Comparison of ENCODE assay signal across 8 cellular contexts in the genomic region with DNA sequence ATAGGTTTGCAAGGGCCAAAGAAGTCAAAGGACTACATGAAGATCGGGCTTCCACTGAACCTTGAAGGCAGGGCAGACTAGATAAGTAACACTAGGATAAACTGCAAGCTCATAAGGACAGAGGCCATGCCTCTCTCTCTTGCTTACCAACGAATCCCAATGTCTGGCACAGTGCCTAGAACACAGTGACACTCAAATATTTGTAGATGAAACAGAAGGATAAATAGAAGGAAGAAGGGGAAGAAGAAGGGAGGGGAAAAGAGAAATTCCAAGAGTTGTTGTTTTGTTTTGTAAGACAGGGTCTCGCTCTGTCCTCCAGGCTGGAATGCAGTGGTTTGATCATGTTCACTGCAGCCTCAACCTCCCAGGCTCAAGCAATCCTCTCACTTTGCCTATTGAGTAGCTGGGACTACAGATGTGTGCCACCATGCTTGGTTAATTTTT. TPM values are rescaled to one million over a fixed set of nuclear protein-coding genes. Genes with fewer than 3 reads are reported as not detected.
DNase-seq lines count a peak whose midpoint lies in the region; ATAC-seq and TF ChIP-seq lines count a peak whose summit lies in the region.

No MANE protein-coding gene starts in this region.

- H3K4me3 ChIP-seq in A673 (ENCODE audit: low read depth, low read length, poor library complexity, severe bottlenecking) = no peak overlapping the region
- H3K4me3 ChIP-seq in HUES6 (ENCODE audit: low read depth, low read length) = no peak overlapping the region
- H3K4me3 ChIP-seq in cardiac fibroblast (replicated peaks in 1 of 2; ENCODE audit: low read depth in 2 of 2, low read length in 2 of 2) = no peak overlapping the region

- no peak overlapping the region for H3K9ac ChIP-seq in HUES6 (ENCODE audit: low read length)

- H3K9me3 ChIP-seq in A673 (ENCODE audit: low read depth, low read length, poor library complexity, severe bottlenecking) (no peaks in the 10 kb centered on the region), HUES6 (ENCODE audit: control insufficient read depth, insufficient read depth, low read depth, low read length) (no peaks in the 10 kb centered on the region)

- H3K4me1 ChIP-seq in A673 (ENCODE audit: insufficient read depth, low read length, poor library complexity, severe bottlenecking) (peaks cover 55% of the 10 kb centered on the region), HUES6 (ENCODE audit: control insufficient read depth, insufficient read depth, low read length) (peaks cover 25% of the 10 kb centered on the region)

- no peaks in the 10 kb centered on the region for H3K27me3 ChIP-seq in A673 (replicated peaks; ENCODE audit: insufficient read depth, low read depth, low read length, poor library complexity)
- H3K27me3 ChIP-seq in HUES6 (ENCODE audit: control insufficient read depth, insufficient read depth, low read length) = no peaks in the 10 kb centered on the region

- H3K27ac ChIP-seq in A673 (ENCODE audit: low read depth, low read length, poor library complexity, severe bottlenecking) = peak overlapping the region; percentile 20
- H3K27ac ChIP-seq in HUES6 (ENCODE audit: low read depth, low read length) = 0 out of 2 replicates have a peak overlapping the region, but pooled peaks have one; percentile 52

- H3K36me3 ChIP-seq in A673 (ENCODE audit: insufficient read depth, low read length, poor library complexity, severe bottlenecking) (no peaks in the 10 kb centered on the region), HUES6 (ENCODE audit: control insufficient read depth, insufficient read depth, low read length) (no peaks in the 10 kb centered on the region)

- TF ChIP-seq CTCF in A673 (conservative IDR thresholded peaks at IDR 0.05; ENCODE audit: low read depth, low read length) (no peak), cardiac fibroblast (IDR thresholded peaks at IDR 0.05; ENCODE audit: low read depth, low read length) (no peak)

- BruUV-seq in A673 (replicated peaks; lab: Mats Ljungman, UMichigan) = no TSS peak

- no peak for ATAC-seq in GM21576 (IDR thresholded peaks at IDR 0.05; ENCODE audit: unreplicated experiment)

- DNase-seq in A673 (ENCODE audit: low spot score) = peak; percentile 83
- DNase-seq in cardiac fibroblast (ENCODE audit: low read depth in 2 of 2) = peak; percentile 24 to 57
- peak; percentile 40 to 50 for DNase-seq in lung microvascular endothelial cell (ENCODE audit: low read depth in 2 of 2)
- DNase-seq in stimulated activated CD4-positive, alpha-beta T cell treated with anti-CD3 and anti-CD28 coated beads, Interleukin-4, amount 100 ng/mL, for 4 hours = no peak
- no peak for DNase-seq in NOMO-1 treated with dmso at 0.1 percent for 144 hours (lab: John Stamatoyannopoulos, UW; ENCODE audit: unreplicated experiment)
- no peak for DNase-seq in HEK293T (ENCODE audit: extremely low spot score)

- POLR2A ChIA-PET in A673 (lab: Charles Lee; ENCODE audit: low non-redundant PET) = no interaction called here
- POLR2A ChIA-PET in HEK293T (lab: Yijun Ruan, JAX) = no interaction called here

- CTCF ChIA-PET in A673 (lab: Charles Lee) (no interaction called here), HEK293T (lab: Yijun Ruan, JAX) (no interaction called here)

- intact Hi-C loops in A673 (cut with micrococcal nuclease; ENCODE audit: unreplicated experiment) = no loop called here

TF ChIP-seq in HEK293T, 16 proteins besides CTCF, POLR2A, EP300 and RAD21:
- TF ChIP-seq HDGF (IDR thresholded peaks at IDR 0.05; ENCODE audit: borderline replicate concordance) (no peak), FOXM1 (IDR thresholded peaks at IDR 0.05; ENCODE audit: borderline replicate concordance) (no peak), TARDBP (IDR thresholded peaks at IDR 0.05) (no peak), NFRKB (IDR thresholded peaks at IDR 0.05) (no peak), CTBP1 (IDR thresholded peaks at IDR 0.05; ENCODE audit: borderline replicate concordance) (no peak), SUZ12 (IDR thresholded peaks at IDR 0.05) (no peak), SP1 (IDR thresholded peaks at IDR 0.05) (no peak), ELF4 (IDR thresholded peaks at IDR 0.05) (no peak), FOXA1 (IDR thresholded peaks at IDR 0.05) (no peak), BHLHE40 (IDR thresholded peaks at IDR 0.05; ENCODE audit: borderline replicate concordance) (no peak), ARNT (IDR thresholded peaks at IDR 0.05) (no peak), ZNF384 (IDR thresholded peaks at IDR 0.05) (no peak; the same call in 1 of the 2 replicates), LEF1 (IDR thresholded peaks at IDR 0.05; ENCODE audit: borderline replicate concordance) (no peak), FOXK2 (IDR thresholded peaks at IDR 0.05) (no peak), L3MBTL2 (conservative IDR thresholded peaks at IDR 0.05) (no peak)
- TF ChIP-seq, protein P1, sequence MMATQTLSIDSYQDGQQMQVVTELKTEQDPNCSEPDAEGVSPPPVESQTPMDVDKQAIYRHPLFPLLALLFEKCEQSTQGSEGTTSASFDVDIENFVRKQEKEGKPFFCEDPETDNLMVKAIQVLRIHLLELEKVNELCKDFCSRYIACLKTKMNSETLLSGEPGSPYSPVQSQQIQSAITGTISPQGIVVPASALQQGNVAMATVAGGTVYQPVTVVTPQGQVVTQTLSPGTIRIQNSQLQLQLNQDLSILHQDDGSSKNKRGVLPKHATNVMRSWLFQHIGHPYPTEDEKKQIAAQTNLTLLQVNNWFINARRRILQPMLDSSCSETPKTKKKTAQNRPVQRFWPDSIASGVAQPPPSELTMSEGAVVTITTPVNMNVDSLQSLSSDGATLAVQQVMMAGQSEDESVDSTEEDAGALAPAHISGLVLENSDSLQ (IDR thresholded peaks at IDR 0.05) = no peak

RNA-seq across cellular contexts. Expression of gene SIK3, which starts 26.9 kb away (rescaled TPM):
- total RNA-seq in A673 (2021) = 71.9 and 81.7 TPM in 2 replicates
- 6.1 and 6.3 TPM in 2 replicates for total RNA-seq in lung microvascular endothelial cell

Comparison
In these comparisons a context has a peak if more than half of its experiments do, and no peak if none do; other contexts are left out.
1. DNase-seq: peak in A673 (single experiment), cardiac fibroblast (2 of 2) and lung microvascular endothelial cell (2 of 2); none in stimulated activated CD4-positive, alpha-beta T cell treated with anti-CD3 and anti-CD28 coated beads, Interleukin-4, amount 100 ng/mL, for 4 hours (0 of 2), NOMO-1 treated with dmso at 0.1 percent for 144 hours (single experiment) and HEK293T (single experiment).